In genomic region chr18:80033181-80034067, GRCh38 we compare ENCODE assay signal across 8 cellular contexts. TPM values are rescaled to one million over a fixed set of nuclear protein-coding genes. Genes with fewer than 3 reads are reported as not detected.
A peak's percentile ranks its signal among the peaks of the same experiment; 100 is the strongest.
DNase-seq lines count a peak whose midpoint lies in the region; ATAC-seq and TF ChIP-seq lines count a peak whose summit lies in the region.

No MANE protein-coding gene starts in this region.

- DNase-seq in NOMO-1 treated with dmso at 0.1 percent for 144 hours (lab: John Stamatoyannopoulos, UW; ENCODE audit: unreplicated experiment) (peak; percentile 95), cardiac muscle cell (ENCODE audit: low read depth in 1 of 2, low spot score in 1 of 2) (peak; percentile 56 to 99), NCI-H2196 (lab: John Stamatoyannopoulos, UW; ENCODE audit: unreplicated experiment) (no peak), NCI-H1092 treated with DMSO at 0.1 percent for 48 hours (lab: John Stamatoyannopoulos, UW) (no peak)
- peak; percentile 60 for DNase-seq in activated gamma-delta T cell treated with anti-CD3 and anti-CD28 coated beads, Interleukin-2, amount 50 U/mL, for 16 hours (ENCODE audit: low read depth)

- peak overlapping the region; percentile 87 for H3K27ac ChIP-seq in cardiac muscle cell
- peak overlapping the region; percentile 81 for H3K27ac ChIP-seq in rectal smooth muscle tissue (ENCODE audit: low read depth, low read length)

- no peaks in the 10 kb centered on the region for H3K9me3 ChIP-seq in cardiac muscle cell (ENCODE audit: low read depth)

- no peaks in the 10 kb centered on the region for H3K4me1 ChIP-seq in cardiac muscle cell (ENCODE audit: low read depth)
- peaks cover 7% of the 10 kb centered on the region for H3K4me1 ChIP-seq in rectal smooth muscle tissue (ENCODE audit: control insufficient read depth, insufficient read depth, low read length)

- no peak for TF ChIP-seq CTCF in cardiac muscle cell (IDR thresholded peaks at IDR 0.05; ENCODE audit: low read depth, low read length)

- H3K4me3 ChIP-seq in cardiac muscle cell (peak overlapping the region; percentile 48), rectal smooth muscle tissue (ENCODE audit: low read length) (peak overlapping the region; percentile 75)

- ATAC-seq in GM18505 (IDR thresholded peaks at IDR 0.05; ENCODE audit: unreplicated experiment) (peak; percentile 38), HG02759 (IDR thresholded peaks at IDR 0.05; ENCODE audit: unreplicated experiment) (peak; percentile 55)

- peak overlapping the region; percentile 60 for H3K9ac ChIP-seq in rectal smooth muscle tissue (ENCODE audit: low read length)

- no peaks in the 10 kb centered on the region for H3K27me3 ChIP-seq in cardiac muscle cell
- H3K27me3 ChIP-seq in rectal smooth muscle tissue (ENCODE audit: control insufficient read depth, insufficient read depth, low read length), result no peaks in the 10 kb centered on the region

- no peaks in the 10 kb centered on the region for H3K36me3 ChIP-seq in cardiac muscle cell
- H3K36me3 ChIP-seq in rectal smooth muscle tissue (ENCODE audit: control insufficient read depth, insufficient read depth, low read length), result peaks cover 3% of the 10 kb centered on the region

- peak; percentile 47 for TF ChIP-seq POLR2A in GM18505 (IDR thresholded peaks at IDR 0.05; ENCODE audit: borderline replicate concordance, extremely low read depth, insufficient read depth, insufficient read length)

RNA-seq across cellular contexts. Expression of gene RBFA, which starts 0.8 kb away (rescaled TPM):
- 27.1 and 45.1 TPM in 2 replicates for total RNA-seq in cardiac muscle cell
- polyA plus RNA-seq in cardiac muscle cell, result 25.2 and 28.4 TPM in 2 replicates

RNA-seq across cellular contexts. Expression of gene TXNL4A, which starts 45.1 kb away (rescaled TPM):
- total RNA-seq in cardiac muscle cell, result 32.2 and 51.9 TPM in 2 replicates
- 287 and 318 TPM in 2 replicates for polyA plus RNA-seq in cardiac muscle cell

Comparison
In these comparisons a context has a peak if more than half of its experiments do, and no peak if none do; other contexts are left out.
1. DNase-seq: peak in NOMO-1 treated with dmso at 0.1 percent for 144 hours (single experiment), activated gamma-delta T cell treated with anti-CD3 and anti-CD28 coated beads, Interleukin-2, amount 50 U/mL, for 16 hours (single experiment) and cardiac muscle cell (2 of 2); none in NCI-H2196 (single experiment) and NCI-H1092 treated with DMSO at 0.1 percent for 48 hours (single experiment).